ENCODE assay signal across 13 cellular contexts in genomic region chr4:55303818-55304217, GRCh38. TPM values are rescaled to one million over a fixed set of nuclear protein-coding genes. Genes with fewer than 3 reads are reported as not detected.
DNase-seq lines count a peak whose midpoint lies in the region; ATAC-seq and TF ChIP-seq lines count a peak whose summit lies in the region.
"Had no signal": no experiment of that assay in that cellular context is flagged by ENCODE, and none has a peak within 500 bp of the region (broad histone marks: within the 10 kb centered on the region; RNA-seq: fewer than 3 reads in every experiment).

No MANE protein-coding gene starts in this region.

- no peak for TF ChIP-seq POLR2A in stomach (IDR thresholded peaks at IDR 0.05)

- H3K4me2 ChIP-seq in osteoblast (ENCODE audit: insufficient read depth, low read length), result peak overlapping the region; percentile 37

- H2AFZ ChIP-seq in osteoblast (ENCODE audit: low read length), result no peak overlapping the region

- intact Hi-C loops in stomach (cut with DNase I; ENCODE audit: low total_unique reads), result no loop called here

- no peaks in the 10 kb centered on the region for H3K79me2 ChIP-seq in osteoblast (ENCODE audit: insufficient read depth, low read length)

- DNase-seq in EL (peak; percentile 78), RWPE2 (ENCODE audit: low spot score) (no peak), fibroblast of the conjunctiva (ENCODE audit: low read depth) (peak; percentile 37), osteoblast (ENCODE audit: insufficient read length, low spot score, missing footprints) (no peak), stomach (no peak), OCI-M2 (lab: John Stamatoyannopoulos, UW; ENCODE audit: unreplicated experiment) (no peak)
- DNase-seq: activated T-cell treated with anti-CD3 and anti-CD28 coated beads, Interleukin-2, amount 50 U/mL, for 24 hours; CD4-positive, CD25-positive, alpha-beta regulatory T cell; glutamatergic neuron; spleen had no signal

- H4K20me1 ChIP-seq in osteoblast (ENCODE audit: insufficient read depth, low read length), result no peaks in the 10 kb centered on the region

- 16 to 43% (median 21%) methylated on average over 3 of the region's 3 CpGs for WGBS in stomach, 5 donors

- no peak for TF ChIP-seq EP300 in stomach (IDR thresholded peaks at IDR 0.05)

- H3K4me3 ChIP-seq in RWPE2 (ENCODE audit: severe bottlenecking), result no peak overlapping the region
- no peak overlapping the region for H3K4me3 ChIP-seq in osteoblast (ENCODE audit: insufficient read depth, low read length)
- no peak overlapping the region for H3K4me3 ChIP-seq in stomach
- H3K4me3 ChIP-seq: spleen had no signal

- H3K36me3 ChIP-seq in RWPE2 (ENCODE audit: low read depth), result no peaks in the 10 kb centered on the region
- H3K36me3 ChIP-seq in osteoblast (ENCODE audit: insufficient read depth, low read length), result no peaks in the 10 kb centered on the region
- H3K36me3 ChIP-seq in stomach, result no peaks in the 10 kb centered on the region
- H3K36me3 ChIP-seq: spleen had no signal

- ATAC-seq in RWPE2 (ENCODE audit: low read depth) (peak; percentile 99), HG03045 (IDR thresholded peaks at IDR 0.05; ENCODE audit: unreplicated experiment) (no peak), GM21528 (IDR thresholded peaks at IDR 0.05; ENCODE audit: low FRiP score, unreplicated experiment) (no peak)
- ATAC-seq: WTC11 had no signal

- H3K27me3 ChIP-seq in RWPE2 (ENCODE audit: insufficient read depth, poor library complexity, severe bottlenecking), result no peaks in the 10 kb centered on the region
- no peaks in the 10 kb centered on the region for H3K27me3 ChIP-seq in osteoblast (ENCODE audit: insufficient read depth, low read length)
- no peaks in the 10 kb centered on the region for H3K27me3 ChIP-seq in stomach

- H3K27ac ChIP-seq in RWPE2 (ENCODE audit: poor library complexity, severe bottlenecking), result peak overlapping the region; percentile 61
- H3K27ac ChIP-seq in osteoblast (ENCODE audit: low read depth, low read length), result no peak overlapping the region
- H3K27ac ChIP-seq in stomach, result peak overlapping the region in 2 of 5 donors; percentile 2 to 52
- H3K27ac ChIP-seq: spleen had no signal

- no peak for TF ChIP-seq CTCF in RWPE2 (IDR thresholded peaks at IDR 0.05; ENCODE audit: poor library complexity, severe bottlenecking)
- no peak for TF ChIP-seq CTCF in osteoblast (IDR thresholded peaks at IDR 0.05; ENCODE audit: extremely low read depth, low read depth, low read length)
- no peak for TF ChIP-seq CTCF in stomach (IDR thresholded peaks at IDR 0.05)

- H3K9me3 ChIP-seq in RWPE2 (ENCODE audit: severe bottlenecking), result no peaks in the 10 kb centered on the region
- H3K9me3 ChIP-seq in osteoblast (ENCODE audit: low read depth, low read length), result no peaks in the 10 kb centered on the region
- no peaks in the 10 kb centered on the region for H3K9me3 ChIP-seq in stomach

- H3K4me1 ChIP-seq in RWPE2 (ENCODE audit: insufficient read depth, poor library complexity, severe bottlenecking) (peaks cover 12% of the 10 kb centered on the region), osteoblast (ENCODE audit: insufficient read depth, low read length) (peaks cover 6% of the 10 kb centered on the region), stomach (no peaks in the 10 kb centered on the region)
- H3K4me1 ChIP-seq: spleen had no signal

RNA-seq across cellular contexts. Expression of gene SRD5A3, which starts 42.2 kb away (rescaled TPM):
- 10.6 and 13.0 TPM in 2 replicates for total RNA-seq in osteoblast
- total RNA-seq in stomach, result 10 to 100 TPM in 1 of 5 donors, 1 to 10 TPM in 3, not detected in 1; 1.8 to 11.2 (median 9.3) TPM
- polyA plus RNA-seq in stomach, result 10 to 100 TPM in 1 of 3 donors, 1 to 10 TPM in 2; 6.5 to 13.0 (median 8.1) TPM

Comparison
In these comparisons a context has a peak if more than half of its experiments do, and no peak if none do; other contexts are left out.
1. DNase-seq: peak in EL (single experiment) and fibroblast of the conjunctiva (single experiment); none in RWPE2 (single experiment), osteoblast (single experiment), stomach (single experiment) and OCI-M2 (single experiment).